In genomic region chr2:189254268-189254883, GRCh38 we compare ENCODE assay signal across 10 cellular contexts.
DNase-seq lines count a peak whose midpoint lies in the region; TF ChIP-seq lines count a peak whose summit lies in the region.
"Had no signal": no experiment of that assay in that cellular context is flagged by ENCODE, and none has a peak within 500 bp of the region (broad histone marks: within the 10 kb centered on the region; RNA-seq: fewer than 3 reads in every experiment).

No MANE protein-coding gene starts in this region.

- DNase-seq in AG09319 (ENCODE audit: extremely low read depth, low read depth) (peak; percentile 76), RPMI7951 (ENCODE audit: low read depth) (peak; percentile 92), fibroblast of peridontal ligament (ENCODE audit: extremely low read depth) (peak; percentile 92), neuronal stem cell (ENCODE audit: low spot score) (no peak), NCI-H524 treated with DMSO at 0.1 percent for 48 hours (lab: John Stamatoyannopoulos, UW) (no peak), DMS53 (lab: John Stamatoyannopoulos, UW) (no peak), SW 1271 (lab: John Stamatoyannopoulos, UW) (no peak), MV-4-11 (lab: John Stamatoyannopoulos, UW) (no peak)
- DNase-seq: CD4-positive, CD25-positive, alpha-beta regulatory T cell; stimulated activated CD4-positive, alpha-beta T cell treated with anti-CD3 and anti-CD28 coated beads, Interleukin-15, amount 100 ng/mL, for 24 hours had no signal

- H3K9me3 ChIP-seq in neuronal stem cell (replicated peaks in 1 of 2; ENCODE audit: control insufficient read depth in 2 of 2, insufficient read depth in 1 of 2, low read depth in 1 of 2, low read length in 2 of 2): no peaks in the 10 kb centered on the region

- H2AFZ ChIP-seq in neuronal stem cell (ENCODE audit: low read length): peak overlapping the region; percentile 71

- no peak overlapping the region for H4K8ac ChIP-seq in neuronal stem cell (ENCODE audit: low read depth, low read length)

- no peak overlapping the region for H2BK15ac ChIP-seq in neuronal stem cell (ENCODE audit: low read length)

- no peak overlapping the region for H3K4ac ChIP-seq in neuronal stem cell (ENCODE audit: low read length)

- no peaks in the 10 kb centered on the region for H3K36me3 ChIP-seq in neuronal stem cell (replicated peaks in 1 of 2; ENCODE audit: control insufficient read depth in 2 of 2, insufficient read depth in 2 of 2, low read length in 2 of 2)

- no peak overlapping the region for H2BK12ac ChIP-seq in neuronal stem cell (ENCODE audit: low read length)

- no peak overlapping the region for H3K4me3 ChIP-seq in neuronal stem cell (ENCODE audit: low read length in 2 of 2)

- no peak for TF ChIP-seq CTCF in AG09319 (IDR thresholded peaks at IDR 0.05; ENCODE audit: low read depth, low read length)

- no peak overlapping the region for H2AK5ac ChIP-seq in neuronal stem cell (ENCODE audit: low read depth, low read length)

- H3K23ac ChIP-seq in neuronal stem cell (ENCODE audit: low read depth, low read length, poor library complexity): no peak overlapping the region

- H3K27me3 ChIP-seq in neuronal stem cell (ENCODE audit: control insufficient read depth in 3 of 3, insufficient read depth in 3 of 3, low read depth in 1 of 3, low read length in 3 of 3): no peaks in the 10 kb centered on the region

- no peak overlapping the region for H3K27ac ChIP-seq in neuronal stem cell (replicated peaks; ENCODE audit: low read length)

- no peak overlapping the region for H3K4me2 ChIP-seq in neuronal stem cell (ENCODE audit: insufficient read depth, low read length, poor library complexity, severe bottlenecking)

- no peak overlapping the region for H3K9ac ChIP-seq in neuronal stem cell (ENCODE audit: low read depth, low read length, poor library complexity)

- H3K4me1 ChIP-seq in neuronal stem cell (ENCODE audit: control insufficient read depth in 2 of 2, insufficient read depth in 1 of 2, low read depth in 1 of 2, low read length in 2 of 2): no peaks in the 10 kb centered on the region

- no peak overlapping the region for H2BK120ac ChIP-seq in neuronal stem cell (ENCODE audit: low read depth, low read length)

- H3K14ac ChIP-seq in neuronal stem cell (ENCODE audit: low read length): no peak overlapping the region

- no CpG with 5 or more reads among the region's 4 CpGs for WGBS in neuronal stem cell (ENCODE audit: extremely low coverage in 2 of 2, insufficient read length in 2 of 2, insufficient replicate concordance in 1 of 2), 2 donors

- peak overlapping the region; percentile 81 for H3K18ac ChIP-seq in neuronal stem cell (ENCODE audit: low read length)

- no peak overlapping the region for H2BK5ac ChIP-seq in neuronal stem cell (ENCODE audit: low read length)

- no peaks in the 10 kb centered on the region for H3K79me1 ChIP-seq in neuronal stem cell (ENCODE audit: low read depth, low read length)

- no peak overlapping the region for H4K91ac ChIP-seq in neuronal stem cell (ENCODE audit: low read depth, low read length, poor library complexity)

Comparison
In these comparisons a context has a peak if more than half of its experiments do, and no peak if none do; other contexts are left out.
1. DNase-seq: peak in AG09319 (single experiment), RPMI7951 (single experiment) and fibroblast of peridontal ligament (single experiment); none in neuronal stem cell (single experiment), NCI-H524 treated with DMSO at 0.1 percent for 48 hours (single experiment), DMS53 (single experiment), SW 1271 (0 of 2) and MV-4-11 (single experiment).